10 cellular contexts compared by ENCODE assay signal in the genomic region with DNA sequence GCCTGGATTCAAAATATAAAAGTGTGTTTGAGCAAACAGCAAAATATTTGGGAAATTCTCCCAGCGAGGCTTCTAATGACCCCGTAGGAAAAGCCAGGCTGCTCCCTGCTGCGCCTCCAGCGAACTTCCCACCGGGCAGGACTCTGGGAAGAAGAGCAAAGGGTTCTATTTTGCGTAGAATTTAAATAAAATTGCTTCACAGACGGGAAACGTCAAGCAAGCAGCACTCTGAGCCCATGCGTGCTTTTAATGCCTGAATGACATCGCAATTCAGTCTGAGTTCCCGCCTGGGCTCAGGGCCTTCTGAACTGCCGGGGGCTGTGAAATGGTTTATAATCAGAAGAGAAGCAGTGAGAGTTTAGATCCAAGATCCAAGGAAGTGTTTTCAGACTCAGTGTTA.
A peak's percentile ranks its signal among the peaks of the same experiment; 100 is the strongest.
DNase-seq lines count a peak whose midpoint lies in the region; ATAC-seq and TF ChIP-seq lines count a peak whose summit lies in the region.
"Had no signal": no experiment of that assay in that cellular context is flagged by ENCODE, and none has a peak within 500 bp of the region (broad histone marks: within the 10 kb centered on the region; RNA-seq: fewer than 3 reads in every experiment).

No MANE protein-coding gene starts in this region.

- no peak overlapping the region for H3K27ac ChIP-seq in CD4-positive, CD25-positive, alpha-beta regulatory T cell (ENCODE audit: insufficient read depth, low read length, poor library complexity, severe bottlenecking)
- H3K27ac ChIP-seq in Peyer's patch: no peak overlapping the region
- H3K27ac ChIP-seq in esophagus muscularis mucosa (replicated peaks in 1 of 4): no peak overlapping the region
- no peak overlapping the region for H3K27ac ChIP-seq in psoas muscle

- TF ChIP-seq EP300 in esophagus muscularis mucosa (IDR thresholded peaks at IDR 0.05): no peak

- H3K9me3 ChIP-seq in CD4-positive, CD25-positive, alpha-beta regulatory T cell (ENCODE audit: control insufficient read depth in 2 of 2, low read length in 2 of 2): no peaks in the 10 kb centered on the region
- H3K9me3 ChIP-seq in Peyer's patch (no peaks in the 10 kb centered on the region), esophagus muscularis mucosa (no peaks in the 10 kb centered on the region), psoas muscle (no peaks in the 10 kb centered on the region)

- 63% methylated on average over 5 of the region's 12 CpGs for WGBS in esophagus muscularis mucosa
- WGBS in psoas muscle, 3 donors: 56 to 62% (median 60%) methylated on average over 12 of the region's 12 CpGs

- H3K27me3 Mint-ChIP-seq in CD4-positive, CD25-positive, alpha-beta regulatory T cell: no peaks in the 10 kb centered on the region

- H3K4me3 ChIP-seq in CD4-positive, CD25-positive, alpha-beta regulatory T cell (ENCODE audit: low read depth, low read length): no peak overlapping the region
- H3K4me3 ChIP-seq in Peyer's patch (peak overlapping the region; percentile 15 to 27 (median 24)), esophagus muscularis mucosa (peak overlapping the region; percentile 34 to 56 (median 40)), psoas muscle (peak overlapping the region; percentile 54)

- H3K27me3 ChIP-seq in CD4-positive, CD25-positive, alpha-beta regulatory T cell (ENCODE audit: control insufficient read depth, insufficient read depth, low read length): no peaks in the 10 kb centered on the region
- no peaks in the 10 kb centered on the region for H3K27me3 ChIP-seq in Peyer's patch
- peaks cover 0 to 41% (median 0%) of the 10 kb centered on the region in 4 donors for H3K27me3 ChIP-seq in esophagus muscularis mucosa
- peaks cover 0 to 5% (median 4%) of the 10 kb centered on the region in 3 donors for H3K27me3 ChIP-seq in psoas muscle (ENCODE audit: insufficient read depth in 3 of 3, low read length in 2 of 3)

- no peak for ATAC-seq in CD4-positive, CD25-positive, alpha-beta regulatory T cell (ENCODE audit: low read depth in 2 of 2)
- ATAC-seq in psoas muscle: no peak
- ATAC-seq in HG02759 (IDR thresholded peaks at IDR 0.05; ENCODE audit: unreplicated experiment): no peak
- ATAC-seq: HCT116 had no signal

- no peak overlapping the region for H3K27ac Mint-ChIP-seq in CD4-positive, CD25-positive, alpha-beta regulatory T cell

- peak overlapping the region; percentile 81 to 91 (median 82) for H3K4me3 Mint-ChIP-seq in CD4-positive, CD25-positive, alpha-beta regulatory T cell

- intact Hi-C loops in esophagus muscularis mucosa (cut with DNase I): no loop called here
- intact Hi-C loops in psoas muscle (cut with DNase I): no loop called here

- TF ChIP-seq CTCF in Peyer's patch (IDR thresholded peaks at IDR 0.05) (no peak), esophagus muscularis mucosa (IDR thresholded peaks at IDR 0.05) (no peak), psoas muscle (IDR thresholded peaks at IDR 0.05) (no peak)

- DNase-seq in CD4-positive, CD25-positive, alpha-beta regulatory T cell: no peak
- DNase-seq in Peyer's patch: no peak
- DNase-seq in esophagus muscularis mucosa (ENCODE audit: extremely low spot score): no peak
- no peak for DNase-seq in psoas muscle
- no peak for DNase-seq in HT-29 (ENCODE audit: low spot score)
- DNase-seq in nucleus accumbens (lab: John Stamatoyannopoulos, UW): no peak
- DNase-seq in NCI-H1105 treated with DMSO at 0.1 percent for 48 hours (lab: John Stamatoyannopoulos, UW): no peak
- DNase-seq: hippocampal formation had no signal

- H3K36me3 ChIP-seq in CD4-positive, CD25-positive, alpha-beta regulatory T cell (ENCODE audit: control insufficient read depth, insufficient read depth, low read length): no peaks in the 10 kb centered on the region
- H3K36me3 ChIP-seq in Peyer's patch: no peaks in the 10 kb centered on the region
- no peaks in the 10 kb centered on the region for H3K36me3 ChIP-seq in esophagus muscularis mucosa
- no peaks in the 10 kb centered on the region for H3K36me3 ChIP-seq in psoas muscle (ENCODE audit: insufficient read depth in 1 of 2, low read depth in 1 of 2)

- peaks cover 0 to 2% (median 0%) of the 10 kb centered on the region in 4 donors for H3K4me1 Mint-ChIP-seq in CD4-positive, CD25-positive, alpha-beta regulatory T cell

- H3K9me3 Mint-ChIP-seq in CD4-positive, CD25-positive, alpha-beta regulatory T cell: peaks cover 0 to 5% (median 0%) of the 10 kb centered on the region in 7 donors

- no peaks in the 10 kb centered on the region for H3K36me3 Mint-ChIP-seq in CD4-positive, CD25-positive, alpha-beta regulatory T cell

- no peaks in the 10 kb centered on the region for H3K4me1 ChIP-seq in CD4-positive, CD25-positive, alpha-beta regulatory T cell (ENCODE audit: control insufficient read depth, insufficient read depth, low read length, poor library complexity, severe bottlenecking)
- H3K4me1 ChIP-seq in Peyer's patch (no peaks in the 10 kb centered on the region), esophagus muscularis mucosa (no peaks in the 10 kb centered on the region), psoas muscle (no peaks in the 10 kb centered on the region)

- TF ChIP-seq POLR2A in Peyer's patch (IDR thresholded peaks at IDR 0.05) (no peak), esophagus muscularis mucosa (IDR thresholded peaks at IDR 0.05; ENCODE audit: low read depth) (no peak)
